ENCODE assay signal across 1 cellular context in genomic region chr7:8433477-8434289, GRCh38.
A peak's percentile ranks its signal among the peaks of the same experiment; 100 is the strongest.
TF ChIP-seq lines count a peak whose summit lies in the region.

NXPH1 (plus strand) TSS chr7:8433609.

TF ChIP-seq in H1, 55 proteins besides CTCF, POLR2A, EP300 and RAD21 (continued from another document):
- no peak for TF ChIP-seq CHD1 (IDR thresholded peaks at IDR 0.05; ENCODE audit: low read depth, low read length)
- no peak for TF ChIP-seq SIRT6 (IDR thresholded peaks at IDR 0.05; ENCODE audit: low read length)
- TF ChIP-seq SUZ12 (IDR thresholded peaks at IDR 0.05; ENCODE audit: low read length): no peak; the same call in 1 of the 2 replicates
- TF ChIP-seq CBX5 (IDR thresholded peaks at IDR 0.05; ENCODE audit: low read depth, low read length): no peak
- TF ChIP-seq POLR2AphosphoS5 (IDR thresholded peaks at IDR 0.05; ENCODE audit: low read depth, low read length): no peak
- TF ChIP-seq CHD7 (IDR thresholded peaks at IDR 0.05; ENCODE audit: insufficient replicate concordance, low read length): no peak
- TF ChIP-seq RBBP5 (IDR thresholded peaks at IDR 0.05; ENCODE audit: borderline replicate concordance, low read depth, low read length): peak; percentile 95
- no peak for TF ChIP-seq RFX5 (IDR thresholded peaks at IDR 0.05; ENCODE audit: borderline replicate concordance, low read depth, low read length)
- no peak for TF ChIP-seq CTBP2 (IDR thresholded peaks at IDR 0.05; ENCODE audit: borderline replicate concordance, insufficient read depth, insufficient read length, low read length)
- TF ChIP-seq PHF8 (conservative IDR thresholded peaks at IDR 0.05; ENCODE audit: low read depth, low read length): no peak
- no peak for TF ChIP-seq KDM5A (IDR thresholded peaks at IDR 0.05; ENCODE audit: low read length)
- no peak for TF ChIP-seq HDAC6 (IDR thresholded peaks at IDR 0.05; ENCODE audit: low read depth, low read length)
- TF ChIP-seq SIX5 (IDR thresholded peaks at IDR 0.05; ENCODE audit: low read depth, low read length): no peak
- TF ChIP-seq USF2 (IDR thresholded peaks at IDR 0.05; ENCODE audit: low read length): no peak
- TF ChIP-seq EGR1 (IDR thresholded peaks at IDR 0.05; ENCODE audit: borderline replicate concordance, low read depth, low read length): no peak
- TF ChIP-seq, protein P1, sequence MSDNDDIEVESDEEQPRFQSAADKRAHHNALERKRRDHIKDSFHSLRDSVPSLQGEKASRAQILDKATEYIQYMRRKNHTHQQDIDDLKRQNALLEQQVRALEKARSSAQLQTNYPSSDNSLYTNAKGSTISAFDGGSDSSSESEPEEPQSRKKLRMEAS (IDR thresholded peaks at IDR 0.05): peak; percentile 33; the same call in 1 of the 2 replicates
- peak; percentile 36 for TF ChIP-seq KDM4A (IDR thresholded peaks at IDR 0.05; ENCODE audit: low read depth, low read length, severe bottlenecking)
- no peak for TF ChIP-seq JUN (IDR thresholded peaks at IDR 0.05; ENCODE audit: low read depth, low read length)
- no peak for TF ChIP-seq SAP30 (IDR thresholded peaks at IDR 0.05; ENCODE audit: insufficient read depth, insufficient replicate concordance, low read length)
- TF ChIP-seq SIN3A (conservative IDR thresholded peaks at IDR 0.05 in 1 of 2, IDR thresholded peaks at IDR 0.05 in 1 of 2; ENCODE audit: low read depth in 1 of 2, low read length in 2 of 2): peak; percentile 83 to 85; a peak in 2 of 4 replicates
- TF ChIP-seq, protein P2, sequence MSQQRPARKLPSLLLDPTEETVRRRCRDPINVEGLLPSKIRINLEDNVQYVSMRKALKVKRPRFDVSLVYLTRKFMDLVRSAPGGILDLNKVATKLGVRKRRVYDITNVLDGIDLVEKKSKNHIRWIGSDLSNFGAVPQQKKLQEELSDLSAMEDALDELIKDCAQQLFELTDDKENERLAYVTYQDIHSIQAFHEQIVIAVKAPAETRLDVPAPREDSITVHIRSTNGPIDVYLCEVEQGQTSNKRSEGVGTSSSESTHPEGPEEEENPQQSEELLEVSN (IDR thresholded peaks at IDR 0.05): peak; percentile 67
- no peak for TF ChIP-seq SP1 (IDR thresholded peaks at IDR 0.05; ENCODE audit: low read depth, low read length)
- no peak for TF ChIP-seq BRCA1 (IDR thresholded peaks at IDR 0.05; ENCODE audit: low read depth, low read length)
- no peak for TF ChIP-seq CHD2 (IDR thresholded peaks at IDR 0.05; ENCODE audit: low read length)
- no peak for TF ChIP-seq SRF (IDR thresholded peaks at IDR 0.05; ENCODE audit: low read depth, low read length)
- no peak for TF ChIP-seq BCL11A (IDR thresholded peaks at IDR 0.05; ENCODE audit: low read depth in 2 of 2, low read length in 2 of 2)
- TF ChIP-seq JUND (IDR thresholded peaks at IDR 0.05; ENCODE audit: low read length): no peak
- no peak for TF ChIP-seq GABPA (IDR thresholded peaks at IDR 0.05; ENCODE audit: borderline replicate concordance, insufficient read depth, low read length)
- peak; percentile 22 for TF ChIP-seq ASH2L (IDR thresholded peaks at IDR 0.05; ENCODE audit: low read length)
- TF ChIP-seq CBX8 (IDR thresholded peaks at IDR 0.05; ENCODE audit: borderline replicate concordance, low read depth, low read length): no peak
- no peak for TF ChIP-seq KDM1A (IDR thresholded peaks at IDR 0.05; ENCODE audit: borderline replicate concordance, low read length)
- no peak for TF ChIP-seq FOSL1 (IDR thresholded peaks at IDR 0.05; ENCODE audit: insufficient read depth, low read depth, low read length)
- no peak for TF ChIP-seq TCF12 (IDR thresholded peaks at IDR 0.05; ENCODE audit: low read depth, low read length)
- no peak for TF ChIP-seq TAF7 (optimal IDR thresholded peaks at IDR 0.05; ENCODE audit: borderline replicate concordance, low read depth, low read length)
- TF ChIP-seq NRF1 (IDR thresholded peaks at IDR 0.05; ENCODE audit: low read depth, low read length): no peak
